In genomic region chr6:67459556-67459955, GRCh38 we compare ENCODE assay signal across 29 cellular contexts.
DNase-seq lines count a peak whose midpoint lies in the region; ATAC-seq, FAIRE-seq and TF ChIP-seq lines count a peak whose summit lies in the region.
"Had no signal": no experiment of that assay in that cellular context is flagged by ENCODE, and none has a peak within 500 bp of the region (broad histone marks: within the 10 kb centered on the region; RNA-seq: fewer than 3 reads in every experiment).

No MANE protein-coding gene starts in this region.

- no peak overlapping the region for H3K4me3 Mint-ChIP-seq in activated T-cell treated with anti-CD3 and anti-CD28 coated beads, Interleukin-2, amount 50 U/mL, for 4 hours
- H3K4me3 Mint-ChIP-seq: CD14-positive monocyte; CD4-positive, alpha-beta memory T cell; CD4-positive, CD25-positive, alpha-beta regulatory T cell; CD8-positive, alpha-beta memory T cell had no signal

- no peak for ATAC-seq in foreskin keratinocyte
- no peak for ATAC-seq in activated T-cell treated with anti-CD3 and anti-CD28 coated beads, Interleukin-2, amount 50 U/mL, for 4 hours
- ATAC-seq: GM12878 had no signal

- H3K27ac ChIP-seq in Karpas-422 (ENCODE audit: low read length) (no peak overlapping the region), foreskin keratinocyte (no peak overlapping the region)
- H3K27ac ChIP-seq: BLaER1 had no signal

- no peaks in the 10 kb centered on the region for H3K79me2 ChIP-seq in Karpas-422 (ENCODE audit: low read length)

- TF ChIP-seq CTCF in bronchial epithelial cell (IDR thresholded peaks at IDR 0.05; ENCODE audit: insufficient read depth, low read length, severe bottlenecking) = no peak
- no peak for TF ChIP-seq CTCF in foreskin keratinocyte (conservative IDR thresholded peaks at IDR 0.05)

- no peak overlapping the region for H3K4me3 ChIP-seq in Karpas-422 (ENCODE audit: low read length)
- H3K4me3 ChIP-seq in bronchial epithelial cell (ENCODE audit: low read depth, low read length) = no peak overlapping the region
- H3K4me3 ChIP-seq: BLaER1, GM12878 had no signal

- H3K36me3 ChIP-seq in Karpas-422 (ENCODE audit: insufficient read depth, low read length) = no peaks in the 10 kb centered on the region
- H3K36me3 ChIP-seq in bronchial epithelial cell (ENCODE audit: control insufficient read depth, insufficient read depth, low read length) = no peaks in the 10 kb centered on the region
- H3K36me3 ChIP-seq: BE2C, BLaER1 had no signal

- 0 out of 2 replicates have a peak overlapping the region, but pooled peaks have one; percentile 35 for H2AFZ ChIP-seq in Karpas-422 (ENCODE audit: low read length)

- H3K27me3 Mint-ChIP-seq in activated T-cell treated with anti-CD3 and anti-CD28 coated beads, Interleukin-2, amount 50 U/mL, for 4 hours (ENCODE audit: low read depth) = no peaks in the 10 kb centered on the region
- H3K27me3 Mint-ChIP-seq: CD4-positive, alpha-beta memory T cell; CD4-positive, CD25-positive, alpha-beta regulatory T cell had no signal

- no peak for FAIRE-seq in bronchial epithelial cell (lab: Jason Lieb, UNC)
- FAIRE-seq: A204.1, GM12878, GM12892, GM18507, GM19239 had no signal

- no peaks in the 10 kb centered on the region for H3K4me1 ChIP-seq in Karpas-422 (ENCODE audit: low read length)
- H3K4me1 ChIP-seq in foreskin keratinocyte = no peaks in the 10 kb centered on the region
- H3K4me1 ChIP-seq: BE2C, BLaER1 had no signal

- no peaks in the 10 kb centered on the region for H3K4me1 Mint-ChIP-seq in activated T-cell treated with anti-CD3 and anti-CD28 coated beads, Interleukin-2, amount 50 U/mL, for 4 hours (ENCODE audit: low read depth)
- H3K4me1 Mint-ChIP-seq: CD14-positive monocyte; CD4-positive, alpha-beta memory T cell; CD4-positive, CD25-positive, alpha-beta regulatory T cell; CD8-positive, alpha-beta memory T cell had no signal

- H3K9me3 ChIP-seq in Karpas-422 (ENCODE audit: low read length) = peaks cover 24% of the 10 kb centered on the region
- H3K9me3 ChIP-seq: BE2C had no signal

- H3K27me3 ChIP-seq in Karpas-422 (ENCODE audit: low read length) (no peaks in the 10 kb centered on the region), bronchial epithelial cell (ENCODE audit: control insufficient read depth, insufficient read depth, low read length) (no peaks in the 10 kb centered on the region), foreskin keratinocyte (no peaks in the 10 kb centered on the region)
- H3K27me3 ChIP-seq: BE2C, BLaER1 had no signal

- peaks cover 26% of the 10 kb centered on the region for H3K9me3 Mint-ChIP-seq in activated T-cell treated with anti-CD3 and anti-CD28 coated beads, Interleukin-2, amount 50 U/mL, for 4 hours

- no peak overlapping the region for H3K4me2 ChIP-seq in Karpas-422 (ENCODE audit: low read depth, low read length, poor library complexity, severe bottlenecking)
- H3K4me2 ChIP-seq: BLaER1 had no signal

- DNase-seq in HPDE6-E6E7 (ENCODE audit: extremely low spot score) (peak; percentile 29), Karpas-422 (no peak), bronchial epithelial cell (ENCODE audit: low read depth) (peak; percentile 70), foreskin keratinocyte (peak; percentile 5 to 11), NCI-H2171 treated with DMSO at 0.1 percent for 48 hours (lab: John Stamatoyannopoulos, UW) (no peak), dedifferentiated amniotic fluid mesenchymal stem cell (ENCODE audit: extremely low spot score) (no peak)
- DNase-seq in activated T-cell treated with anti-CD3 and anti-CD28 coated beads, Interleukin-2, amount 50 U/mL, for 4 hours = no peak
- DNase-seq: 8988T; ACHN; BE2C; C1 segment of cervical spinal cord; CD4-positive, alpha-beta memory T cell; CD4-positive, CD25-positive, alpha-beta regulatory T cell; CD8-positive, alpha-beta memory T cell; COR-L47; DMS 273 treated with DMSO at 0.1 percent for 48 hours; DMS153; DMS53; DMS79; DND-41; EL; GDM1 had no signal

- H3K9ac ChIP-seq in Karpas-422 (ENCODE audit: low read length) = no peak overlapping the region
- H3K9ac ChIP-seq: BLaER1 had no signal

- no peaks in the 10 kb centered on the region for H3K36me3 Mint-ChIP-seq in activated T-cell treated with anti-CD3 and anti-CD28 coated beads, Interleukin-2, amount 50 U/mL, for 4 hours (ENCODE audit: insufficient read depth)
- H3K36me3 Mint-ChIP-seq: CD14-positive monocyte; CD4-positive, CD25-positive, alpha-beta regulatory T cell; CD8-positive, alpha-beta memory T cell had no signal

- H4K20me1 ChIP-seq in Karpas-422 (ENCODE audit: insufficient read depth, low read depth, low read length) = no peaks in the 10 kb centered on the region
- H4K20me1 ChIP-seq: BLaER1 had no signal

- no peaks in the 10 kb centered on the region for H3K9me2 ChIP-seq in Karpas-422 (replicated peaks; ENCODE audit: insufficient read depth, low read length)

Comparison
In these comparisons a context has a peak if more than half of its experiments do, and no peak if none do; other contexts are left out.
1. DNase-seq: peak in HPDE6-E6E7 (single experiment), bronchial epithelial cell (single experiment) and foreskin keratinocyte (2 of 2); none in Karpas-422 (single experiment), NCI-H2171 treated with DMSO at 0.1 percent for 48 hours (single experiment), activated T-cell treated with anti-CD3 and anti-CD28 coated beads, Interleukin-2, amount 50 U/mL, for 4 hours (single experiment) and dedifferentiated amniotic fluid mesenchymal stem cell (single experiment).